ENCODE assay signal across 1 cellular context in the genomic region with DNA sequence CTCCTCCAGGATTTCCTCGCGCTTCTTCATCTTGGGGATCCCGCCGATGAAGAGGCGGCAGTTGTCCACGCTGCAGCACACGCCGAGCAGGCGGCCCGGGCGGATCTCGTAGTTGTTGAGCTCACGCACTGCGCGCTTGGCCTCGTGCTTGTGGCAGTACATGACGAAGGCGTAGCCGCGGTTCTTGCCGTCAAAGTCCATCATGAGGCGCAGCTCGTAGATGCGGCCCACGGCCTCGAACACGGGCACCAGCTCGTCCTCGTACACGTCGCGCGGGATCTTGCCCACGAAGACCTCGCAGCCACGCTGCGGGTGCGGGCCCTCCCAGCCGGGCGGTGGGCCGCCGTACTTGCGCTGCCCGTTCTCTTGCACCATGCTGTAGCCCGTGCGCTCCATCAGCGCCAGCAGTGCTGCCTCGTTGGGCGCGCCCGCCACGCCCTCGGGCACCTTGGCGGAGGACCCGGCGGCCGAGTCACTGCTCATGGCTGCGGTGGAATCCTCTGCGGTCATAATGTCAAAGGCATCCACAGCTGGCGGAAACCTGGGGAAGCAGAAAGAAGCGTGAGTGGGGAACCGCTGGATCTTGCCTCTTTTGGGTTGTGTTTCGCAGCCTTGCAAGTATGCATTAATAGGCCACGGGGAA.
TF ChIP-seq lines count a peak whose summit lies in the region.

No MANE protein-coding gene starts in this region.

TF ChIP-seq in IMR-90, 13 proteins besides CTCF, POLR2A, EP300 and RAD21 (continued from another document):
- TF ChIP-seq, protein P1, sequence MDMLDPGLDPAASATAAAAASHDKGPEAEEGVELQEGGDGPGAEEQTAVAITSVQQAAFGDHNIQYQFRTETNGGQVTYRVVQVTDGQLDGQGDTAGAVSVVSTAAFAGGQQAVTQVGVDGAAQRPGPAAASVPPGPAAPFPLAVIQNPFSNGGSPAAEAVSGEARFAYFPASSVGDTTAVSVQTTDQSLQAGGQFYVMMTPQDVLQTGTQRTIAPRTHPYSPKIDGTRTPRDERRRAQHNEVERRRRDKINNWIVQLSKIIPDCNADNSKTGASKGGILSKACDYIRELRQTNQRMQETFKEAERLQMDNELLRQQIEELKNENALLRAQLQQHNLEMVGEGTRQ (IDR thresholded peaks at IDR 0.05; ENCODE audit: low read depth, low read length) = no peak
- no peak for TF ChIP-seq BHLHE40 (IDR thresholded peaks at IDR 0.05; ENCODE audit: low read depth, low read length)
- TF ChIP-seq CHD1 (IDR thresholded peaks at IDR 0.05; ENCODE audit: low read depth, low read length) = no peak
- no peak for TF ChIP-seq FOS (IDR thresholded peaks at IDR 0.05; ENCODE audit: low read depth, low read length)
- no peak for TF ChIP-seq MAFK (IDR thresholded peaks at IDR 0.05; ENCODE audit: low read depth, low read length)
- no peak for TF ChIP-seq MAZ (IDR thresholded peaks at IDR 0.05; ENCODE audit: borderline replicate concordance, low read depth, low read length)
- TF ChIP-seq, protein P2, sequence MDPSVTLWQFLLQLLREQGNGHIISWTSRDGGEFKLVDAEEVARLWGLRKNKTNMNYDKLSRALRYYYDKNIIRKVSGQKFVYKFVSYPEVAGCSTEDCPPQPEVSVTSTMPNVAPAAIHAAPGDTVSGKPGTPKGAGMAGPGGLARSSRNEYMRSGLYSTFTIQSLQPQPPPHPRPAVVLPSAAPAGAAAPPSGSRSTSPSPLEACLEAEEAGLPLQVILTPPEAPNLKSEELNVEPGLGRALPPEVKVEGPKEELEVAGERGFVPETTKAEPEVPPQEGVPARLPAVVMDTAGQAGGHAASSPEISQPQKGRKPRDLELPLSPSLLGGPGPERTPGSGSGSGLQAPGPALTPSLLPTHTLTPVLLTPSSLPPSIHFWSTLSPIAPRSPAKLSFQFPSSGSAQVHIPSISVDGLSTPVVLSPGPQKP (IDR thresholded peaks at IDR 0.05; ENCODE audit: borderline replicate concordance, low read depth, low read length) = no peak
